Comparison of ENCODE assay signal across 14 cellular contexts in genomic region chr20:48803522-48804053, GRCh38.
"Had no signal": no experiment of that assay in that cellular context is flagged by ENCODE, and none has a peak within 500 bp of the region (broad histone marks: within the 10 kb centered on the region; RNA-seq: fewer than 3 reads in every experiment).

No MANE protein-coding gene starts in this region.

- H3K27ac Mint-ChIP-seq: activated naive CD4-positive, alpha-beta T cell treated with anti-CD3 and anti-CD28 coated beads for 36 hours; neural progenitor cell had no signal

- ATAC-seq: gastroesophageal sphincter, heart left ventricle, left lung, psoas muscle had no signal

- H3K4me3 Mint-ChIP-seq: activated naive CD4-positive, alpha-beta T cell treated with anti-CD3 and anti-CD28 coated beads for 36 hours; neural progenitor cell had no signal

- DNase-seq: activated CD4-positive, CD25-positive, alpha-beta regulatory T cell treated with anti-CD3 and anti-CD28 coated beads, Interleukin-2, amount 50 U/mL, for 72 hours; activated naive CD4-positive, alpha-beta T cell treated with anti-CD3 and anti-CD28 coated beads for 36 hours; effector CD4-positive, alpha-beta T cell; heart left ventricle; left lung; midbrain; ovary; psoas muscle; stimulated activated CD4-positive, alpha-beta T cell treated with anti-CD3 and anti-CD28 coated beads, Interleukin-4, amount 100 ng/mL, for 4 hours; stimulated activated naive CD4-positive, alpha-beta T cell treated with Interleukin-2 at 50 U/mL for 16 hours; thyroid gland had no signal

- FAIRE-seq: endothelial cell of umbilical vein had no signal
